Comparison of ENCODE assay signal across 20 cellular contexts in genomic region chr3:22835041-22835440, GRCh38.
DNase-seq lines count a peak whose midpoint lies in the region; ATAC-seq and TF ChIP-seq lines count a peak whose summit lies in the region.
"Had no signal": no experiment of that assay in that cellular context is flagged by ENCODE, and none has a peak within 500 bp of the region (broad histone marks: within the 10 kb centered on the region; RNA-seq: fewer than 3 reads in every experiment).

No MANE protein-coding gene starts in this region.

- no peak overlapping the region for H4K5ac ChIP-seq in IMR-90 (ENCODE audit: low read depth, low read length)

- no peak overlapping the region for H2BK120ac ChIP-seq in IMR-90 (ENCODE audit: low read depth, low read length)

- H2BK20ac ChIP-seq in IMR-90 (ENCODE audit: low read depth, low read length): no peak overlapping the region

- peaks cover 11% of the 10 kb centered on the region for H3F3A ChIP-seq in smooth muscle cell (ENCODE audit: low read depth)

- H4K20me1 ChIP-seq in IMR-90 (ENCODE audit: insufficient read depth, low read length) (no peaks in the 10 kb centered on the region), smooth muscle cell (ENCODE audit: low read depth) (no peaks in the 10 kb centered on the region)

- ATAC-seq in IMR-90 (ENCODE audit: low read depth): no peak
- no peak for ATAC-seq in esophagus mucosa
- ATAC-seq: GM12878, Panc1 had no signal

- BruUV-seq in IMR-90 (replicated peaks; lab: Mats Ljungman, UMichigan): no TSS peak

- H2BK5ac ChIP-seq in IMR-90 (ENCODE audit: low read depth, low read length, poor library complexity, severe bottlenecking): no peak overlapping the region

- no peaks in the 10 kb centered on the region for H3K27me3 ChIP-seq in IMR-90 (ENCODE audit: control insufficient read depth, insufficient read depth, low read length)
- H3K27me3 ChIP-seq in smooth muscle cell (ENCODE audit: low read depth): no peaks in the 10 kb centered on the region
- H3K27me3 ChIP-seq: stomach had no signal

- H3K4me3 ChIP-seq in IMR-90 (ENCODE audit: insufficient read depth, low read depth, low read length): no peak overlapping the region
- peak overlapping the region; percentile 18 for H3K4me3 ChIP-seq in smooth muscle cell
- H3K4me3 ChIP-seq: GM12878, stomach had no signal

- H3K79me2 ChIP-seq in smooth muscle cell (ENCODE audit: low read depth): no peaks in the 10 kb centered on the region
- H3K79me2 ChIP-seq: parathyroid adenoma had no signal

- H3K36me3 ChIP-seq in IMR-90 (ENCODE audit: control insufficient read depth, insufficient read depth, low read length) (no peaks in the 10 kb centered on the region), smooth muscle cell (ENCODE audit: low read depth) (no peaks in the 10 kb centered on the region)
- H3K36me3 ChIP-seq: stomach had no signal

- H3K79me1 ChIP-seq in IMR-90 (ENCODE audit: low read depth in 1 of 2, low read length in 2 of 2): no peaks in the 10 kb centered on the region

- H3K56ac ChIP-seq in IMR-90 (ENCODE audit: extremely low read depth, insufficient read depth, low read length): no peak overlapping the region

- H3K9ac ChIP-seq in IMR-90 (ENCODE audit: low read depth, low read length) (no peak overlapping the region), smooth muscle cell (ENCODE audit: low read depth) (no peak overlapping the region)
- H3K9ac ChIP-seq: parathyroid adenoma had no signal

- H3K4me2 ChIP-seq in IMR-90 (ENCODE audit: low read depth, low read length) (no peak overlapping the region), smooth muscle cell (peak overlapping the region; percentile 56)

- H3K4ac ChIP-seq in IMR-90 (ENCODE audit: low read depth, low read length): no peak overlapping the region

- no peak for TF ChIP-seq RAD21 in IMR-90 (IDR thresholded peaks at IDR 0.05; ENCODE audit: low read length)

- no peak overlapping the region for H3K18ac ChIP-seq in IMR-90 (ENCODE audit: low read depth, low read length)

- no peak overlapping the region for H4K91ac ChIP-seq in IMR-90 (ENCODE audit: insufficient read depth, low read depth, low read length)

- no peaks in the 10 kb centered on the region for H3K9me3 ChIP-seq in IMR-90 (ENCODE audit: control insufficient read depth, insufficient read depth, low read length)
- no peaks in the 10 kb centered on the region for H3K9me3 ChIP-seq in smooth muscle cell (replicated peaks; ENCODE audit: low read depth)
- H3K9me3 ChIP-seq: stomach had no signal

- no peak overlapping the region for H2AK9ac ChIP-seq in IMR-90 (replicated peaks; ENCODE audit: low read depth, low read length, poor library complexity)

- H2BK15ac ChIP-seq in IMR-90 (ENCODE audit: low read depth, low read length): no peak overlapping the region

- POLR2A ChIA-PET in IMR-90 (lab: Charles Lee; ENCODE audit: unreplicated experiment): no interaction called here

- H3K14ac ChIP-seq in IMR-90 (replicated peaks; ENCODE audit: low read depth, low read length): no peak overlapping the region

- intact Hi-C loops in IMR-90 (cut with micrococcal nuclease): no loop called here

- DNase-seq in IMR-90 (no peak), astrocyte of the hippocampus (ENCODE audit: low read depth, low spot score) (peak; percentile 14), kidney tubule cell (ENCODE audit: low spot score) (peak; percentile 93), smooth muscle cell (lab: John Stamatoyannopoulos, UW; ENCODE audit: unreplicated experiment) (no peak)
- no peak for DNase-seq in activated T-cell treated with anti-CD3 and anti-CD28 coated beads, Interleukin-2, amount 50 U/mL, for 48 hours
- no peak for DNase-seq in stimulated activated CD4-positive, alpha-beta T cell treated with anti-CD3 and anti-CD28 coated beads, Interleukin-15, amount 100 ng/mL, for 24 hours
- DNase-seq: activated B cell treated with CpG ODN at 0.5 μM for 24 hours; activated naive CD4-positive, alpha-beta T cell; CD4-positive, alpha-beta T cell; effector CD8-positive, alpha-beta T cell; EL; H7; Karpas-422; NCI-H187 treated with DMSO at 0.1 percent for 48 hours; NCI-H524; stomach had no signal

- no peak overlapping the region for H2AFZ ChIP-seq in IMR-90 (replicated peaks; ENCODE audit: low read length, poor library complexity)
- H2AFZ ChIP-seq in smooth muscle cell (ENCODE audit: low read depth): peak overlapping the region; percentile 17
- H2AFZ ChIP-seq: parathyroid adenoma had no signal

- CTCF ChIA-PET in IMR-90 (lab: Yijun Ruan, JAX): interaction anchor here (0.6 kb wide), 1 partner anchor 14 kb away, joined by 3 read pairs; no protein-coding TSS in a partner anchor

- no peaks in the 10 kb centered on the region for H3K9me1 ChIP-seq in IMR-90 (ENCODE audit: insufficient read depth, low read length)

- H3K27ac ChIP-seq in IMR-90 (ENCODE audit: insufficient read depth, low read length) (no peak overlapping the region), smooth muscle cell (ENCODE audit: low read depth) (peak overlapping the region; percentile 51)
- H3K27ac ChIP-seq: parathyroid adenoma, stomach had no signal

- in situ Hi-C loops in IMR-90 (cut with MboI; ENCODE audit: low sequenced_read_pairs): no loop called here

- dilution Hi-C loops in IMR-90 (cut with HindIII; ENCODE audit: low sequenced_read_pairs, unreplicated experiment): no loop called here

- no peak overlapping the region for H3K23ac ChIP-seq in IMR-90 (ENCODE audit: low read depth, low read length)

- TF ChIP-seq CTCF in IMR-90 (conservative IDR thresholded peaks at IDR 0.05; ENCODE audit: low read depth, low read length): no peak
- no peak for TF ChIP-seq CTCF in smooth muscle cell (IDR thresholded peaks at IDR 0.05; ENCODE audit: borderline replicate concordance, insufficient read depth, poor library complexity, severe bottlenecking)

- H4K8ac ChIP-seq in IMR-90 (ENCODE audit: low read depth in 2 of 2, low read length in 2 of 2): no peak overlapping the region

- H2AK5ac ChIP-seq in IMR-90 (ENCODE audit: low read depth, low read length): no peak overlapping the region

- TF ChIP-seq POLR2A in IMR-90 (IDR thresholded peaks at IDR 0.05; ENCODE audit: low read depth, low read length): no peak

- H3K4me1 ChIP-seq in IMR-90 (ENCODE audit: control insufficient read depth, insufficient read depth, low read length): no peaks in the 10 kb centered on the region
- peaks cover 11% of the 10 kb centered on the region for H3K4me1 ChIP-seq in smooth muscle cell (ENCODE audit: low read depth)
- H3K4me1 ChIP-seq: parathyroid adenoma had no signal

- no CpG with 5 or more reads among the region's 2 CpGs for WGBS in IMR-90 (ENCODE audit: extremely low coverage in 2 of 2, insufficient read length in 1 of 2), 2 experiments
- 5% methylated on average over 2 of the region's 2 CpGs for WGBS in smooth muscle cell (ENCODE audit: low lambda C conversion rate)

TF ChIP-seq in IMR-90, 13 proteins besides CTCF, POLR2A, EP300 and RAD21:
- no peak for TF ChIP-seq MXI1 (IDR thresholded peaks at IDR 0.05; ENCODE audit: borderline replicate concordance, low read depth, low read length)
- no peak for TF ChIP-seq MAZ (IDR thresholded peaks at IDR 0.05; ENCODE audit: borderline replicate concordance, low read depth, low read length)
- no peak for TF ChIP-seq ELK1 (IDR thresholded peaks at IDR 0.05; ENCODE audit: borderline replicate concordance, low read depth, low read length)
- peak; percentile 11; the same call in 1 of the 2 replicates for TF ChIP-seq MAFK (IDR thresholded peaks at IDR 0.05; ENCODE audit: low read depth, low read length)
- no peak for TF ChIP-seq BHLHE40 (IDR thresholded peaks at IDR 0.05; ENCODE audit: low read depth, low read length)
TF ChIP-seq in IMR-90: peak in this region for 1.

Comparison
In these comparisons a context has a peak if more than half of its experiments do, and no peak if none do; other contexts are left out.
1. DNase-seq: peak in astrocyte of the hippocampus (single experiment) and kidney tubule cell (single experiment); none in IMR-90 (single experiment), smooth muscle cell (single experiment), activated T-cell treated with anti-CD3 and anti-CD28 coated beads, Interleukin-2, amount 50 U/mL, for 48 hours (0 of 2) and stimulated activated CD4-positive, alpha-beta T cell treated with anti-CD3 and anti-CD28 coated beads, Interleukin-15, amount 100 ng/mL, for 24 hours (single experiment).